Comparison of ENCODE assay signal across 12 cellular contexts in genomic region chr14:49623387-49623786, GRCh38. TPM values are rescaled to one million over a fixed set of nuclear protein-coding genes. Genes with fewer than 3 reads are reported as not detected.
A peak's percentile ranks its signal among the peaks of the same experiment; 100 is the strongest.
DNase-seq lines count a peak whose midpoint lies in the region; ATAC-seq and TF ChIP-seq lines count a peak whose summit lies in the region.
"Had no signal": no experiment of that assay in that cellular context is flagged by ENCODE, and none has a peak within 500 bp of the region (broad histone marks: within the 10 kb centered on the region; RNA-seq: fewer than 3 reads in every experiment).

No MANE protein-coding gene starts in this region.

- 76 to 78% methylated on average over 3 of the region's 3 CpGs for WGBS in GM23248 (ENCODE audit: low coverage in 1 of 2, low lambda C conversion rate in 2 of 2, missing lambda C conversion rate in 2 of 2), 2 experiments

- H3K4me1 ChIP-seq in GM23248 (ENCODE audit: insufficient read depth) = peaks cover 31% of the 10 kb centered on the region

- no peaks in the 10 kb centered on the region for H3K9me3 ChIP-seq in GM23248 (ENCODE audit: low read depth)
- H3K9me3 ChIP-seq: thoracic aorta had no signal

- H3K79me2 ChIP-seq in GM23248 (ENCODE audit: insufficient read depth) = peaks cover 97% of the 10 kb centered on the region

- POLR2A ChIA-PET in RWPE1 (lab: Yijun Ruan, JAX; ENCODE audit: low non-redundant PET) = no interaction called here

- H3K4me2 ChIP-seq in GM23248 (ENCODE audit: unreplicated experiment) = peak overlapping the region; percentile 90

- DNase-seq in GM23248 (no peak), RWPE1 (ENCODE audit: low spot score) (no peak), epithelial cell of esophagus (ENCODE audit: low read depth) (no peak), retinal pigment epithelial cell (ENCODE audit: low read depth) (no peak), NCI-H1694 (lab: John Stamatoyannopoulos, UW) (no peak), DMS53 treated with DMSO at 0.1 percent for 48 hours (lab: John Stamatoyannopoulos, UW; ENCODE audit: unreplicated experiment) (no peak)
- DNase-seq: NCI-H2029 treated with DMSO at 0.1 percent for 48 hours; Right ventricle myocardium superior; stimulated activated CD4-positive, alpha-beta T cell treated with anti-CD3 and anti-CD28 coated beads, Interleukin-12 subunit alpha, Interleukin-12 subunit beta, amount 100 ng/mL, for 4 hours had no signal

- no peak overlapping the region for H2AFZ ChIP-seq in GM23248

- no peak for TF ChIP-seq CTCF in RWPE1 (conservative IDR thresholded peaks at IDR 0.05; ENCODE audit: low read depth)
- no peak for TF ChIP-seq CTCF in epithelial cell of esophagus (IDR thresholded peaks at IDR 0.05; ENCODE audit: insufficient read depth, low read depth, low read length, missing control alignments)
- TF ChIP-seq CTCF in retinal pigment epithelial cell (conservative IDR thresholded peaks at IDR 0.05; ENCODE audit: low read depth, low read length) = no peak

- peak overlapping the region; percentile 94 for H3K9ac ChIP-seq in GM23248

- in situ Hi-C loops in GM23248 (cut with MboI) = no loop called here

- no peak for ATAC-seq in HG03342 (IDR thresholded peaks at IDR 0.05; ENCODE audit: unreplicated experiment)
- ATAC-seq: left lobe of liver had no signal

- H3K4me3 ChIP-seq in GM23248 (peak overlapping the region; percentile 90), epithelial cell of esophagus (ENCODE audit: low read length) (peak overlapping the region; percentile 23), retinal pigment epithelial cell (ENCODE audit: low read length) (peak overlapping the region; percentile 98)

- H4K20me1 ChIP-seq in GM23248 (ENCODE audit: insufficient read depth) = no peaks in the 10 kb centered on the region

- peak overlapping the region; percentile 0; the same call in 1 of the 2 replicates for H3K27ac ChIP-seq in GM23248
- peak overlapping the region; percentile 70 for H3K27ac ChIP-seq in RWPE1

- CTCF ChIA-PET in RWPE1 (lab: Yijun Ruan, JAX) = interaction anchor here (0.6 kb wide), 1 partner anchor 45 kb away, joined by 3 read pairs; no protein-coding TSS in a partner anchor

- peaks cover 14% of the 10 kb centered on the region for H3K36me3 ChIP-seq in GM23248 (ENCODE audit: low read depth)

- H3K27me3 ChIP-seq in GM23248 (replicated peaks; ENCODE audit: insufficient read depth) = no peaks in the 10 kb centered on the region

- H3K9me2 ChIP-seq in GM23248 (ENCODE audit: insufficient read depth) = no peaks in the 10 kb centered on the region

- H3F3A ChIP-seq in GM23248 (ENCODE audit: insufficient read depth) = peaks cover 35% of the 10 kb centered on the region

RNA-seq across cellular contexts. Expression of gene MGAT2, which starts 2.8 kb away (rescaled TPM):
- total RNA-seq in GM23248 (2014; rRNA removed; shearing (Covaris generic)) = 92.9 and 105 TPM in 2 replicates
- 40.2 and 41.9 TPM in 2 replicates for polyA plus RNA-seq in GM23248 (2016; fragmentation: Nextera tagmentation; extraction: Ambion mirVana)

RNA-seq across cellular contexts. Expression of gene RPL36AL, which starts 3.0 kb away (rescaled TPM):
- total RNA-seq in GM23248 (2014; rRNA removed; shearing (Covaris generic)) = 89.8 and 92.5 TPM in 2 replicates
- 240 and 253 TPM in 2 replicates for polyA plus RNA-seq in GM23248 (2016; fragmentation: Nextera tagmentation; extraction: Ambion mirVana)

RNA-seq across cellular contexts. Expression of gene DNAAF2, which starts 11.7 kb away (rescaled TPM):
- total RNA-seq in GM23248 (2014; rRNA removed; shearing (Covaris generic)) = 11.0 and 11.1 TPM in 2 replicates
- 11.1 and 12.8 TPM in 2 replicates for polyA plus RNA-seq in GM23248 (2016; fragmentation: Nextera tagmentation; extraction: Ambion mirVana)

RNA-seq across cellular contexts. Expression of gene LRR1, which starts 24.6 kb away (rescaled TPM):
- total RNA-seq in GM23248 (2014; rRNA removed; shearing (Covaris generic)) = 9.6 and 12.0 TPM in 2 replicates
- polyA plus RNA-seq in GM23248 (2016; fragmentation: Nextera tagmentation; extraction: Ambion mirVana) = 14.6 and 17.5 TPM in 2 replicates

RNA-seq across cellular contexts. Expression of gene RPS29, which starts 37.2 kb away (rescaled TPM):
- total RNA-seq in GM23248 (2014; rRNA removed; shearing (Covaris generic)) = 2,075 and 5,928 TPM in 2 replicates
- 980 and 1,000 TPM in 2 replicates for polyA plus RNA-seq in GM23248 (2016; fragmentation: Nextera tagmentation; extraction: Ambion mirVana)

Comparison
In these comparisons a context has a peak if more than half of its experiments do, and no peak if none do; other contexts are left out.
1. H3K4me3 ChIP-seq: peak in every context shown above with its lines; median percentile 98 in retinal pigment epithelial cell; 90 in GM23248; 23 in epithelial cell of esophagus.